In the genomic region with DNA sequence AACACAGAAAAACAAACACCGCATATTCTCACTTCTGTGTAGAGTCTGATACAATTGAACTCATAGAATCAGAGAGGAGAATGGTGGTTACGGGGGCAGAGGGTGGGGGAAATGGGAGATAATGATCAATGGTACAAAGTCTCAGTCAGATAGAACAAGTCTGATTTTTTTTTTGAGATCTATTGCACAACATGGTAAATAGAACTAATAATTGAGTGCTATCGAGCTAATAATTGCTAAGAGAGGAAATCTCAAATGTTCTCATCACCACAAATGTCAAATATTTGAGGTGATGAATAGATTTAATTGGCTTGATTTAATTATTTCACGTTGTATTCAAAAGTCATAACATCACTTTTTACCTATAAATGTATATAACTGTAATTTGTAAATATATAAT, we compare ENCODE assay signal across 4 cellular contexts.
"Had no signal": no experiment of that assay in that cellular context is flagged by ENCODE, and none has a peak within 500 bp of the region (broad histone marks: within the 10 kb centered on the region; RNA-seq: fewer than 3 reads in every experiment).

No MANE protein-coding gene starts in this region.

- H3K4me3 ChIP-seq: GM23338, K562 had no signal

- H3K4me2 ChIP-seq: GM23338 had no signal

- ATAC-seq: GM23338, K562 had no signal

- DNase-seq: H9, HCEC 1CT had no signal

- H2AFZ ChIP-seq: GM23338 had no signal
